In genomic region chr2:62149708-62150107, GRCh38 we compare ENCODE assay signal across 10 cellular contexts. TPM values are rescaled to one million over a fixed set of nuclear protein-coding genes. Genes with fewer than 3 reads are reported as not detected.
DNase-seq lines count a peak whose midpoint lies in the region; ATAC-seq and TF ChIP-seq lines count a peak whose summit lies in the region.
"Had no signal": no experiment of that assay in that cellular context is flagged by ENCODE, and none has a peak within 500 bp of the region (broad histone marks: within the 10 kb centered on the region; RNA-seq: fewer than 3 reads in every experiment).

No MANE protein-coding gene starts in this region.

- H3K4me3 ChIP-seq in RWPE2 (ENCODE audit: severe bottlenecking) (no peak overlapping the region), skeletal muscle satellite cell (ENCODE audit: low read length) (no peak overlapping the region)
- H3K4me3 ChIP-seq: BLaER1 treated with 17β-estradiol and CSF1 and Interleukin-3, amounts not matched to agents 10 nM and 100 nM had no signal

- no peaks in the 10 kb centered on the region for H3K9me3 Mint-ChIP-seq in activated CD8-positive, alpha-beta memory T cell treated with anti-CD3 and anti-CD28 coated beads, Interleukin-2, amount 10 ng/mL, durations not matched to agents 7 days and 5 days (ENCODE audit: low read depth)

- H3K4me3 Mint-ChIP-seq in activated CD8-positive, alpha-beta memory T cell treated with anti-CD3 and anti-CD28 coated beads, Interleukin-2, amount 10 ng/mL, durations not matched to agents 7 days and 5 days = no peak overlapping the region

- ATAC-seq in activated CD8-positive, alpha-beta memory T cell treated with anti-CD3 and anti-CD28 coated beads, Interleukin-2, amount 10 ng/mL, durations not matched to agents 7 days and 5 days = no peak
- ATAC-seq in RWPE2 (ENCODE audit: low read depth) (peak; percentile 93), HG02970 (IDR thresholded peaks at IDR 0.05; ENCODE audit: low FRiP score, unreplicated experiment) (no peak)

- TF ChIP-seq CTCF in RWPE2 (IDR thresholded peaks at IDR 0.05; ENCODE audit: poor library complexity, severe bottlenecking) = no peak

- H3K27ac ChIP-seq in RWPE2 (ENCODE audit: poor library complexity, severe bottlenecking) = peak overlapping the region; percentile 70
- H3K27ac ChIP-seq: BLaER1 treated with 17β-estradiol and CSF1 and Interleukin-3, amounts not matched to agents 10 nM and 100 nM had no signal

- no peaks in the 10 kb centered on the region for H3K36me3 ChIP-seq in RWPE2 (ENCODE audit: low read depth)
- no peaks in the 10 kb centered on the region for H3K36me3 ChIP-seq in skeletal muscle satellite cell (ENCODE audit: insufficient read depth, low read length)

- peaks cover 23% of the 10 kb centered on the region for H3K4me1 Mint-ChIP-seq in activated CD8-positive, alpha-beta memory T cell treated with anti-CD3 and anti-CD28 coated beads, Interleukin-2, amount 10 ng/mL, durations not matched to agents 7 days and 5 days

- peaks cover 28% of the 10 kb centered on the region for H3K4me1 ChIP-seq in RWPE2 (ENCODE audit: insufficient read depth, poor library complexity, severe bottlenecking)
- H3K4me1 ChIP-seq in skeletal muscle satellite cell (ENCODE audit: control insufficient read depth, insufficient read depth, low read length) = peaks cover 34% of the 10 kb centered on the region

- no peaks in the 10 kb centered on the region for H3K9me3 ChIP-seq in RWPE2 (ENCODE audit: severe bottlenecking)
- no peaks in the 10 kb centered on the region for H3K9me3 ChIP-seq in skeletal muscle satellite cell (replicated peaks; ENCODE audit: low read length)

- CTCF ChIA-PET in activated CD8-positive, alpha-beta memory T cell treated with anti-CD3 and anti-CD28 coated beads, Interleukin-2, amount 10 ng/mL, durations not matched to agents 7 days and 5 days (lab: Charles Lee) = no interaction called here

- no peak for DNase-seq in activated CD8-positive, alpha-beta memory T cell treated with anti-CD3 and anti-CD28 coated beads, Interleukin-2, amount 10 ng/mL, durations not matched to agents 7 days and 5 days
- DNase-seq in activated CD8-positive, alpha-beta memory T cell treated with anti-CD3 and anti-CD28 coated beads, Interleukin-2, amount 50 U/mL, for 48 hours = no peak
- DNase-seq in RWPE2 (ENCODE audit: low spot score) (no peak), fibroblast of the conjunctiva (ENCODE audit: low read depth) (peak; percentile 91), inferior parietal cortex (ENCODE audit: extremely low spot score) (no peak)
- no peak for DNase-seq in central memory CD4-positive, alpha-beta T cell
- DNase-seq: NCI-H526 had no signal

- H3K27me3 ChIP-seq in RWPE2 (ENCODE audit: insufficient read depth, poor library complexity, severe bottlenecking) (no peaks in the 10 kb centered on the region), skeletal muscle satellite cell (ENCODE audit: control insufficient read depth, insufficient read depth, low read length) (no peaks in the 10 kb centered on the region)
- H3K27me3 ChIP-seq: BLaER1 treated with 17β-estradiol and CSF1 and Interleukin-3, amounts not matched to agents 10 nM and 100 nM had no signal

- H3K36me3 Mint-ChIP-seq in activated CD8-positive, alpha-beta memory T cell treated with anti-CD3 and anti-CD28 coated beads, Interleukin-2, amount 10 ng/mL, durations not matched to agents 7 days and 5 days = peaks cover 1% of the 10 kb centered on the region

- H3K4me2 ChIP-seq in skeletal muscle satellite cell (ENCODE audit: low read length) = peak overlapping the region; percentile 32

- H3K27ac Mint-ChIP-seq in activated CD8-positive, alpha-beta memory T cell treated with anti-CD3 and anti-CD28 coated beads, Interleukin-2, amount 10 ng/mL, durations not matched to agents 7 days and 5 days = peak overlapping the region; percentile 13

- no peaks in the 10 kb centered on the region for H3K27me3 Mint-ChIP-seq in activated CD8-positive, alpha-beta memory T cell treated with anti-CD3 and anti-CD28 coated beads, Interleukin-2, amount 10 ng/mL, durations not matched to agents 7 days and 5 days

- H3K9ac ChIP-seq in skeletal muscle satellite cell (ENCODE audit: low read depth, low read length) = no peak overlapping the region
- H3K9ac ChIP-seq: BLaER1 treated with 17β-estradiol and CSF1 and Interleukin-3, amounts not matched to agents 10 nM and 100 nM had no signal

RNA-seq across cellular contexts. Expression of gene B3GNT2, which starts 46.2 kb away (rescaled TPM):
- 10 to 100 TPM; 32.5 to 43.1 TPM for total RNA-seq in activated CD8-positive, alpha-beta memory T cell treated with anti-CD3 and anti-CD28 coated beads, Interleukin-2, amount 10 ng/mL, durations not matched to agents 7 days and 5 days
- 16.2 and 17.5 TPM in 2 replicates for total RNA-seq in skeletal muscle satellite cell (2012; rRNA removed)
